Comparison of ENCODE assay signal across 1 cellular context in the genomic region with DNA sequence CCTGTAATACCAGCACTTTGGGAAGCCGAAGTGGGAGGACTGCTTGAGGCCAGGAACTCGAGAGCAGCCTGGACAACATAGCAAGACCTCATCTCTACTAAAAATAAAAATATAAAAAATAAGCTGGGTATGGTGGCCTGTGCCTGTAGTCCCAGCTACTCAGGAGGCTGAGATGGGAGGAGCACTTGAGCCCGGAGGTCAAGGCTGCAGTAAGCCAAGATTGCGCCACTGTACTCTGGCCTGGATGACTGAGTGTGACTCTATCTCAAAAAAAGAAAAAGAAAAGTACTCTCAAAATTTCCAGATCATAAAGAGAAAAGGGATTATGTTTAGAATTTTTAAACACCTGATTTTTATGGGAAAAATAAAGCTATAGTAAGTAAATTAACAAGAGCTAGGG.
A peak's percentile ranks its signal among the peaks of the same experiment; 100 is the strongest.
TF ChIP-seq lines count a peak whose summit lies in the region.

No MANE protein-coding gene starts in this region.

TF ChIP-seq in HepG2, 621 proteins besides CTCF, POLR2A, EP300 and RAD21 (continued from another document):
- TF ChIP-seq ZNF770 (CRISPR knock-in tag; IDR thresholded peaks at IDR 0.05) (peak; percentile 90), HINFP (CRISPR knock-in tag; IDR thresholded peaks at IDR 0.05; ENCODE audit: low read depth) (no peak)
TF ChIP-seq in HepG2: peak in this region for 7.
